ENCODE assay signal across 27 cellular contexts in the genomic region with DNA sequence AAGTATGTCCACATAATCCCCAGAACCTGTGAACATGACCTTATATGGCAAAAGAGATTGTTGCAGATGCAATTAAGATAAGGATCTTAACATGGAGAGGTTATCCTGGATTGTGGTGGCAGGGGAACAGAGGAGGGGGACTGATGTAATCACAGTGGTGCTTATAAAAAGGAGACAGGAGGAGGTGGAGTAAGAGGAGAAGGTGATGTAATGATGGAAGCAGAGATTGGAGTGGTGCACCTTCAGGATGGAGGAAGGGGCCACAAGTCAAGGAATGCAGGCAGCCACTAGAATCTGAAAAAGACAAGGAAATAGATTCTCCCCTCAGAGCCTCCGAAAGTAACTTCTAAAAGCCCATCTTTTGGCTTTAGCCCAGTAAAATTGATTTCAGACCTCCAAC.
"Had no signal": no experiment of that assay in that cellular context is flagged by ENCODE, and none has a peak within 500 bp of the region (broad histone marks: within the 10 kb centered on the region; RNA-seq: fewer than 3 reads in every experiment).

No MANE protein-coding gene starts in this region.

- FAIRE-seq: endometrium, frontal cortex had no signal

- H3K4me1 ChIP-seq: colonic mucosa, esophagus muscularis mucosa, esophagus squamous epithelium, foreskin keratinocyte, gastrocnemius medialis, gastroesophageal sphincter had no signal

- H3K9me3 ChIP-seq: colonic mucosa, esophagus muscularis mucosa, esophagus squamous epithelium, gastrocnemius medialis, gastroesophageal sphincter, heart left ventricle had no signal

- H3K4me3 ChIP-seq: colonic mucosa, coronary artery, dorsolateral prefrontal cortex, esophagus muscularis mucosa, esophagus squamous epithelium, gastrocnemius medialis, gastroesophageal sphincter, heart left ventricle, heart right ventricle, hepatocyte had no signal

- H3K36me3 ChIP-seq: colonic mucosa, esophagus muscularis mucosa, esophagus squamous epithelium, gastrocnemius medialis, gastroesophageal sphincter, heart left ventricle, heart right ventricle had no signal

- DNase-seq: colonic mucosa; cortex of kidney; dermis blood vessel endothelial cell; dorsolateral prefrontal cortex; effector CD4-positive, alpha-beta T cell; effector CD8-positive, alpha-beta T cell; effector memory CD4-positive, alpha-beta T cell; effector memory CD8-positive, alpha-beta T cell; endodermal cell; erythroblast; esophagus squamous epithelium; foreskin fibroblast; foreskin keratinocyte; foreskin melanocyte; gastrocnemius medialis; glutamatergic neuron; head of caudate nucleus; heart left ventricle; heart right ventricle had no signal

- H3K4me2 ChIP-seq: hepatocyte had no signal

- ATAC-seq: effector memory CD8-positive, alpha-beta T cell; esophagus mucosa; foreskin keratinocyte; gastrocnemius medialis; gastroesophageal sphincter; heart left ventricle; heart right ventricle had no signal

- H3K27ac ChIP-seq: colonic mucosa, coronary artery, dorsolateral prefrontal cortex, epithelial cell of prostate, esophagus muscularis mucosa, esophagus squamous epithelium, foreskin keratinocyte, gastrocnemius medialis, gastroesophageal sphincter, heart left ventricle, heart right ventricle, hepatocyte had no signal
